Comparison of ENCODE assay signal across 12 cellular contexts in the genomic region with DNA sequence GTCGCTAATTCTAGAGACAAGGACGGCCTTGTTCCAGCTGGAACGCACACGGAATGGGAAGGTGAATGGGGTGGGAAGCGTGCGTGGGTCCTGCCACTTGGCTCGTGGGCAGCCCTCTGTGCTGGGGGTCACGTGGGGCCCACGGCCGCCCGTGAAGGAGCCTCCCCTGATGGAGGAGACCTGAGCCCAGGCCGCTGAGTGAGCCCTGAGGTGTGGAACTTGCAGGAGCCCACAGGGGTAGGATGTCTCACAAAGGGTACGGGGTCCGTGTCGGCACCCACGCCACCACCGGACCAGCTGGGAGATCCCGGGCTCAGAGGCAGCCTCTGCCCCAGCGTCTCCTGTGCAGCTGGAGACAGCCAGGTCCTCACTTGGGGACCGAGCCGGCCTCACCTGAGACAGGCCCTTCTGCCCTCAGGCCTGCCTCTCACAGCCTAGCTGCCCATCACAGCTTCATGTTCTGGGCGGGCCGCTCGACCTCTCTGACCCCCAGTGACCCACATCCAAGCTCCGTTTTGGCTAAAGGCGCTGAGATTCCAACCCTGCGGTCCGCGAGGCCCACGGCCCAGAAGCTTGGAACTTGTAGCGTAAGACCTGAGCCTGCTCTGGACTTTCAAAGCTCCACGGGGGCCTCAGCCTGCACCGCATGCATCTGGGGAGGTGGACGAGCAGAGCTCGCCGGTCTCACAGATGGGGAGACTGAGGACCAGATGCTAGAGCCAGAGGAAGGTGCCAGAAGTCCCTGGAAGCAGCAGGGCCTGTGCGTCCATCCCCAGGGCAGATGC.
DNase-seq lines count a peak whose midpoint lies in the region; ATAC-seq and TF ChIP-seq lines count a peak whose summit lies in the region.
"Had no signal": no experiment of that assay in that cellular context is flagged by ENCODE, and none has a peak within 500 bp of the region (broad histone marks: within the 10 kb centered on the region; RNA-seq: fewer than 3 reads in every experiment).

No MANE protein-coding gene starts in this region.

- CTCF ChIA-PET in activated B cell treated with CpG ODN at 0.5 μM for 24 hours (lab: Charles Lee), result no interaction called here

- no peak overlapping the region for H3K27ac ChIP-seq in uterus

- H3K4me3 ChIP-seq in mucosa of descending colon, result no peak overlapping the region
- H3K4me3 ChIP-seq in uterus, result no peak overlapping the region

- intact Hi-C loops in cardiac septum (cut with DNase I) (no loop called here), Right ventricle myocardium inferior (cut with DNase I) (no loop called here), activated B cell treated with CpG ODN at 0.5 μM for 24 hours (cut with micrococcal nuclease) (loop anchor here (10.0 kb wide), 1 partner anchor 230 kb away; no protein-coding TSS in a partner anchor), mucosa of descending colon (cut with DNase I, micrococcal nuclease) (no loop called here), uterus (cut with DNase I; ENCODE audit: low total_unique reads) (no loop called here)

- H3K4me3 Mint-ChIP-seq in activated B cell treated with CpG ODN at 0.5 μM for 24 hours, result no peak overlapping the region
- H3K4me3 Mint-ChIP-seq: dendritic cell treated with granulocyte-macrophage colony-stimulating factor and Interleukin-4, amounts not matched to agents 40 ng/mL and 50 ng/mL, for 4 days; naive B cell; stimulated activated naive CD8-positive, alpha-beta T cell treated with anti-CD3 and anti-CD28 coated beads, Interleukin-15, Interleukin-2, amounts not matched to agents 100 ng/mL and 50 ng/mL, for 24 hours had no signal

- ATAC-seq in Right ventricle myocardium inferior (no peak), activated B cell treated with CpG ODN at 0.5 μM for 24 hours (ENCODE audit: low read depth) (no peak), mucosa of descending colon (no peak), HG03469 (IDR thresholded peaks at IDR 0.05; ENCODE audit: unreplicated experiment) (no peak)

- peaks cover 29% of the 10 kb centered on the region for H3K4me1 ChIP-seq in mucosa of descending colon (ENCODE audit: low read depth)
- H3K4me1 ChIP-seq in uterus, result no peaks in the 10 kb centered on the region

- DNase-seq in cardiac septum (ENCODE audit: low spot score) (peak; percentile 29), Right ventricle myocardium inferior (ENCODE audit: missing footprints) (no peak), activated B cell treated with CpG ODN at 0.5 μM for 24 hours (peak; percentile 12), mucosa of descending colon (peak in 2 of 3 donors; percentile 25 to 40), uterus (peak; percentile 9), MV-4-11 (lab: John Stamatoyannopoulos, UW) (no peak)
- DNase-seq: naive B cell, NCI-H345, retina had no signal

- no peaks in the 10 kb centered on the region for H3K27me3 ChIP-seq in uterus

- no peaks in the 10 kb centered on the region for H3K36me3 ChIP-seq in mucosa of descending colon (ENCODE audit: low read depth)
- H3K36me3 ChIP-seq in uterus, result no peaks in the 10 kb centered on the region

- H3K36me3 Mint-ChIP-seq in activated B cell treated with CpG ODN at 0.5 μM for 24 hours (ENCODE audit: low read depth), result no peaks in the 10 kb centered on the region
- H3K36me3 Mint-ChIP-seq: naive B cell had no signal

- peaks cover 2% of the 10 kb centered on the region for H3K27me3 Mint-ChIP-seq in activated B cell treated with CpG ODN at 0.5 μM for 24 hours
- H3K27me3 Mint-ChIP-seq: naive B cell; stimulated activated naive CD8-positive, alpha-beta T cell treated with anti-CD3 and anti-CD28 coated beads, Interleukin-15, Interleukin-2, amounts not matched to agents 100 ng/mL and 50 ng/mL, for 24 hours had no signal

- no peaks in the 10 kb centered on the region for H3K9me3 ChIP-seq in mucosa of descending colon
- H3K9me3 ChIP-seq in uterus, result no peaks in the 10 kb centered on the region

- H3K9me3 Mint-ChIP-seq in activated B cell treated with CpG ODN at 0.5 μM for 24 hours, result no peaks in the 10 kb centered on the region
- H3K9me3 Mint-ChIP-seq: dendritic cell treated with granulocyte-macrophage colony-stimulating factor and Interleukin-4, amounts not matched to agents 40 ng/mL and 50 ng/mL, for 4 days; naive B cell; stimulated activated naive CD8-positive, alpha-beta T cell treated with anti-CD3 and anti-CD28 coated beads, Interleukin-15, Interleukin-2, amounts not matched to agents 100 ng/mL and 50 ng/mL, for 24 hours had no signal

- TF ChIP-seq CTCF in activated B cell treated with CpG ODN at 0.5 μM for 24 hours (IDR thresholded peaks at IDR 0.05) (no peak), mucosa of descending colon (IDR thresholded peaks at IDR 0.05) (no peak), uterus (IDR thresholded peaks at IDR 0.05) (no peak)

- H3K27ac Mint-ChIP-seq in activated B cell treated with CpG ODN at 0.5 μM for 24 hours, result no peak overlapping the region
- H3K27ac Mint-ChIP-seq: dendritic cell treated with granulocyte-macrophage colony-stimulating factor and Interleukin-4, amounts not matched to agents 40 ng/mL and 50 ng/mL, for 4 days; stimulated activated naive CD8-positive, alpha-beta T cell treated with anti-CD3 and anti-CD28 coated beads, Interleukin-15, Interleukin-2, amounts not matched to agents 100 ng/mL and 50 ng/mL, for 24 hours had no signal

- peaks cover 11% of the 10 kb centered on the region for H3K4me1 Mint-ChIP-seq in activated B cell treated with CpG ODN at 0.5 μM for 24 hours

- TF ChIP-seq POLR2A in uterus (IDR thresholded peaks at IDR 0.05), result no peak

- POLR2A ChIA-PET in activated B cell treated with CpG ODN at 0.5 μM for 24 hours (lab: Charles Lee), result no interaction called here

Comparison
In these comparisons a context has a peak if more than half of its experiments do, and no peak if none do; other contexts are left out.
1. DNase-seq: peak in cardiac septum (single experiment), activated B cell treated with CpG ODN at 0.5 μM for 24 hours (single experiment), mucosa of descending colon (2 of 3) and uterus (2 of 2); none in Right ventricle myocardium inferior (single experiment) and MV-4-11 (single experiment).